ENCODE assay signal across 1 cellular context in genomic region chr10:77163670-77164348, GRCh38.
TF ChIP-seq lines count a peak whose summit lies in the region.

No MANE protein-coding gene starts in this region.

TF ChIP-seq in SK-N-SH, 30 proteins besides CTCF, POLR2A, EP300 and RAD21 (continued from another document):
- no peak for TF ChIP-seq IRF3 (IDR thresholded peaks at IDR 0.05; ENCODE audit: low read depth, low read length)
- no peak for TF ChIP-seq USF1 (IDR thresholded peaks at IDR 0.05; ENCODE audit: borderline replicate concordance, low read depth)
- TF ChIP-seq FOXM1 (IDR thresholded peaks at IDR 0.05; ENCODE audit: low read depth): peak; percentile 99
- peak; percentile 100 for TF ChIP-seq JUND (IDR thresholded peaks at IDR 0.05)
- no peak for TF ChIP-seq RFX5 (IDR thresholded peaks at IDR 0.05; ENCODE audit: low read length)
- TF ChIP-seq GABPA (IDR thresholded peaks at IDR 0.05; ENCODE audit: low read depth): peak; percentile 44
- no peak for TF ChIP-seq USF2 (IDR thresholded peaks at IDR 0.05; ENCODE audit: borderline replicate concordance, low read depth, low read length)
- peak; percentile 97 for TF ChIP-seq NFIC (IDR thresholded peaks at IDR 0.05; ENCODE audit: borderline replicate concordance)
- no peak for TF ChIP-seq NRF1 (IDR thresholded peaks at IDR 0.05; ENCODE audit: low read depth, low read length)
